13 cellular contexts compared by ENCODE assay signal in genomic region chr13:22080832-22081231, GRCh38.
"Had no signal": no experiment of that assay in that cellular context is flagged by ENCODE, and none has a peak within 500 bp of the region (broad histone marks: within the 10 kb centered on the region; RNA-seq: fewer than 3 reads in every experiment).

No MANE protein-coding gene starts in this region.

- FAIRE-seq: endothelial cell of umbilical vein had no signal

- ATAC-seq: activated CD4-positive, CD25-positive, alpha-beta regulatory T cell treated with anti-CD3 and anti-CD28 coated beads, Interleukin-2, amount 50 U/mL, for 24 hours; foreskin keratinocyte; natural killer cell had no signal

- DNase-seq: activated CD4-positive, alpha-beta T cell treated with anti-CD3 and anti-CD28 coated beads, Interleukin-2, amount 50 U/mL, for 1 hour; activated CD8-positive, alpha-beta memory T cell treated with anti-CD3 and anti-CD28 coated beads for 24 hours; activated gamma-delta T cell treated with Interleukin-2 at 50 U/mL for 16 hours; activated naive CD8-positive, alpha-beta T cell treated with anti-CD3 and anti-CD28 coated beads for 36 hours; effector CD8-positive, alpha-beta T cell; foreskin keratinocyte; immature natural killer cell; mesendoderm; natural killer cell; stimulated activated CD4-positive, alpha-beta T cell treated with anti-CD3 and anti-CD28 coated beads, Interleukin-1b, Interleukin-23, amount 100 ng/mL, for 48 hours; thyroid gland had no signal
